Comparison of ENCODE assay signal across 8 cellular contexts in the genomic region with DNA sequence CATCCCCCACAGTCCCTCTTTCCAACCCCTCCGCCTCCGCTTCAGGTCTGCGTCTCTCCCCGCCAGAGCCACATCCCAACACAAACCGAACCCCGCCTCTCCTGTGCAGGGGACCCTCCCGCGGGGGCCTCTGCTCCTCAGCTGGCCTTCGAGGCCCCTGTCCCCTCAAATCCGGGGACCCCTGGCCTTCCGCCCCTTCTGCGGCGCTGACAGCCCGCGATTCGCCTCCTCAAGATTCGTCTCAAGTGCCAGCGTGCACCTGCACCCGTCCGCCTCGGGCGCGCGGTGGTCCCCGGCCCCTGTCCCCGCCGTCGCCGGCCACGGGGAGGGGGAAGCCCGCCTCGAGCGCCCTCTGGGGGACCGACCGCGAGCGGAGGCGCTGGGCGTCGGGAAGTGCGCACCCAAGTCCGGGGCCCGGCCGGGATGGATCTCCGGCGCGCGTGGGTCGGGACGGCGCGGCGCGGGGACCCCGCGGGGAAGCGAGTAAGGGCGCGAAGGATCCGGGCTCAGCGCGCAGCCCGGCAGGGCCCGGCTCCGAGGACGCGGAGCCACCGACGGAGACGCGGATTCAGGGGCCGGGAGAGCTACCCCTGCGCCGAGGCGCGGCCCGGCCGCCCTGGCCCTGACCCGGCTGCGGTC. TPM values are rescaled to one million over a fixed set of nuclear protein-coding genes. Genes with fewer than 3 reads are reported as not detected.
DNase-seq lines count a peak whose midpoint lies in the region; ATAC-seq, FAIRE-seq and TF ChIP-seq lines count a peak whose summit lies in the region.

No MANE protein-coding gene starts in this region.

- H3K4me1 ChIP-seq in esophagus squamous epithelium (peaks cover 0 to 26% (median 15%) of the 10 kb centered on the region in 3 donors), parathyroid adenoma (no peaks in the 10 kb centered on the region)

- no peaks in the 10 kb centered on the region for H3K36me3 Mint-ChIP-seq in T-cell

- TF ChIP-seq POLR2A in esophagus squamous epithelium (IDR thresholded peaks at IDR 0.05): no peak

- H3K27me3 ChIP-seq in esophagus squamous epithelium: peaks cover 0 to 98% (median 2%) of the 10 kb centered on the region in 4 donors
- H3K27me3 ChIP-seq in parathyroid adenoma (ENCODE audit: control insufficient read depth, insufficient read depth, low read length): no peaks in the 10 kb centered on the region

- H3K36me3 ChIP-seq in esophagus squamous epithelium (no peaks in the 10 kb centered on the region), parathyroid adenoma (ENCODE audit: control insufficient read depth, insufficient read depth, low read length) (no peaks in the 10 kb centered on the region)

- peak; percentile 17 for TF ChIP-seq CTCF in D721Med (IDR thresholded peaks at IDR 0.05; ENCODE audit: insufficient read depth, missing control alignments)
- TF ChIP-seq CTCF in esophagus squamous epithelium (IDR thresholded peaks at IDR 0.05): peak in 1 of 6 experiments; percentile 21
- TF ChIP-seq CTCF in parathyroid adenoma (IDR thresholded peaks at IDR 0.05): peak; percentile 9

- 10 to 16% methylated on average over 11 to 18 of the region's 80 CpGs for WGBS in esophagus squamous epithelium, 2 donors

- peak overlapping the region in 2 of 4 donors; percentile 28 to 33 for H3K27ac ChIP-seq in esophagus squamous epithelium
- H3K27ac ChIP-seq in parathyroid adenoma: no peak overlapping the region

- peaks cover 28 to 55% of the 10 kb centered on the region in 2 donors for H3K27me3 Mint-ChIP-seq in T-cell

- POLR2A ChIA-PET in T-cell (lab: Charles Lee): no interaction called here

- no peak overlapping the region for H3K4me2 ChIP-seq in parathyroid adenoma (ENCODE audit: low read length)

- H3K9ac ChIP-seq in parathyroid adenoma: no peak overlapping the region

- H3K9me3 Mint-ChIP-seq in T-cell: no peaks in the 10 kb centered on the region

- ATAC-seq in T-cell (replicated peaks in 1 of 4) (peak; percentile 39 to 49 (median 45)), HG03378 (IDR thresholded peaks at IDR 0.05; ENCODE audit: unreplicated experiment) (no peak), HG03159 (IDR thresholded peaks at IDR 0.05; ENCODE audit: unreplicated experiment) (no peak)

- H3K4me3 ChIP-seq in esophagus squamous epithelium (peak overlapping the region; percentile 22 to 66 (median 37)), parathyroid adenoma (ENCODE audit: low read depth, low read length) (peak overlapping the region; percentile 11)

- no peaks in the 10 kb centered on the region for H3K79me2 ChIP-seq in parathyroid adenoma

- intact Hi-C loops in esophagus squamous epithelium (cut with DNase I): no loop called here

- DNase-seq in D721Med (ENCODE audit: insufficient read length, low spot score) (peak; percentile 74), T-cell (peak in 4 of 34 experiments; percentile 16 to 41 (median 26)), esophagus squamous epithelium (lab: John Stamatoyannopoulos, UW) (no peak), DMS153 (lab: John Stamatoyannopoulos, UW) (no peak), NCI-H2196 treated with DMSO at 0.1 percent for 48 hours (lab: John Stamatoyannopoulos, UW; ENCODE audit: unreplicated experiment) (no peak)

- H3K27ac Mint-ChIP-seq in T-cell: peak overlapping the region in 1 of 2 donors; percentile 52

- H3K4me1 Mint-ChIP-seq in T-cell: peaks cover 17 to 21% (median 21%) of the 10 kb centered on the region in 3 donors

- peak overlapping the region; percentile 28 for H2AFZ ChIP-seq in parathyroid adenoma

- CTCF ChIA-PET in T-cell (lab: Charles Lee): no interaction called here

- no peak for FAIRE-seq in D721Med (lab: Jason Lieb, UNC)

- peak overlapping the region; percentile 75 to 79 (median 78) for H3K4me3 Mint-ChIP-seq in T-cell

- H3K9me3 ChIP-seq in esophagus squamous epithelium (no peaks in the 10 kb centered on the region), parathyroid adenoma (ENCODE audit: control insufficient read depth, low read length) (no peaks in the 10 kb centered on the region)

RNA-seq across cellular contexts. Expression of gene FLT4, which starts 0.6 kb away (rescaled TPM):
- total RNA-seq in T-cell (10 to 100 TPM in 1 of 5 donors, 1 to 10 TPM in 4; 5.0 to 11.6 (median 8.6) TPM), esophagus squamous epithelium (10 to 100 TPM in 1 of 4 donors, 1 to 10 TPM in 2, under 1 TPM in 1; 0.97 to 13.5 (median 4.2) TPM)

RNA-seq across cellular contexts. Expression of gene SCGB3A1, which starts 57.5 kb away (rescaled TPM):
- total RNA-seq in T-cell: under 1 TPM in 2 of 5 donors, not detected in 3; 0.92 to 0.99 TPM
- total RNA-seq in esophagus squamous epithelium: 100 to 1,000 TPM in 1 of 4 donors, 1 to 10 TPM in 1, not detected in 2; 2.1 to 101 TPM

Comparison
In these comparisons a context has a peak if more than half of its experiments do, and no peak if none do; other contexts are left out.
1. ATAC-seq: peak in T-cell (4 of 4); none in HG03378 (single experiment) and HG03159 (single experiment).